In the genomic region with DNA sequence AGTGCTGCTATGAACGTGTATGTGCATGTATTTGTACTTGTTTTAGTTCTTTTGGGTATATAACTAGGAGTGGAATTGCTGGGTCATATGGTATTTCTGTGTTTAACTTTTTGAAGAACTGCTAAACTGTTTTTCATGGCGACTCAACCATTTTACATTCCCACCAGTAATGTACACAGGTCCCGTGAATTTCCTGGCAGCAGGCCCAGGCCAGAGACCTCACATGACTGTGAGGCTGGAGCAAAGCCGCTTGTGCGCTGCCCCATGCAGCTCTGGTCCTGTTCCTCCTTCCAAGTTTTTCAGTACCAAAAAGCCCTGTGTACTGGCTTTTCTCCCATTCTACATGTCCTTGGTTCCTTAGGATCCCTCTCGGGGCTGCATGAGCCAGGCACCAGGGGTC, we compare ENCODE assay signal across 13 cellular contexts. TPM values are rescaled to one million over a fixed set of nuclear protein-coding genes. Genes with fewer than 3 reads are reported as not detected.
DNase-seq lines count a peak whose midpoint lies in the region; ATAC-seq and TF ChIP-seq lines count a peak whose summit lies in the region.
"Had no signal": no experiment of that assay in that cellular context is flagged by ENCODE, and none has a peak within 500 bp of the region (broad histone marks: within the 10 kb centered on the region; RNA-seq: fewer than 3 reads in every experiment).

No MANE protein-coding gene starts in this region.

- no peaks in the 10 kb centered on the region for H3K27me3 ChIP-seq in A673 (replicated peaks; ENCODE audit: insufficient read depth, low read depth, low read length, poor library complexity)

- peaks cover 17% of the 10 kb centered on the region for H3K4me1 ChIP-seq in A673 (ENCODE audit: insufficient read depth, low read length, poor library complexity, severe bottlenecking)

- H3K4me3 ChIP-seq in A673 (ENCODE audit: low read depth, low read length, poor library complexity, severe bottlenecking): no peak overlapping the region

- BruUV-seq in A673 (replicated peaks; lab: Mats Ljungman, UMichigan): no TSS peak

- CTCF ChIA-PET in A673 (lab: Charles Lee): no interaction called here

- no peak for ATAC-seq in GM21515 (IDR thresholded peaks at IDR 0.05; ENCODE audit: unreplicated experiment)
- ATAC-seq: T-helper 17 cell had no signal

- H3K27ac ChIP-seq in A673 (ENCODE audit: low read depth, low read length, poor library complexity, severe bottlenecking): no peak overlapping the region

- peak in 8 of 14 donors; percentile 9 to 32 (median 20) for DNase-seq in C1 segment of cervical spinal cord (lab: John Stamatoyannopoulos, UW)
- DNase-seq in NCI-H446 treated with DMSO at 0.1 percent for 48 hours (lab: John Stamatoyannopoulos, UW): peak; percentile 55
- DNase-seq in fibroblast of gingiva (ENCODE audit: low read depth): peak; percentile 18
- peak; percentile 61 to 97 for DNase-seq in lung microvascular endothelial cell (ENCODE audit: low read depth in 2 of 2)
- no peak for DNase-seq in A673 (ENCODE audit: low spot score)
- no peak for DNase-seq in HPDE6-E6E7 (ENCODE audit: extremely low spot score)
- DNase-seq in middle frontal gyrus (ENCODE audit: extremely low spot score, low spot score): no peak
- DNase-seq: NCI-H1048, small intestine, T-helper 17 cell had no signal

- no peak for TF ChIP-seq CTCF in A673 (conservative IDR thresholded peaks at IDR 0.05; ENCODE audit: low read depth, low read length)

- no peaks in the 10 kb centered on the region for H3K36me3 ChIP-seq in A673 (ENCODE audit: insufficient read depth, low read length, poor library complexity, severe bottlenecking)

- H3K9me3 ChIP-seq in A673 (ENCODE audit: low read depth, low read length, poor library complexity, severe bottlenecking): no peaks in the 10 kb centered on the region

- POLR2A ChIA-PET in A673 (lab: Charles Lee; ENCODE audit: low non-redundant PET): no interaction called here

- intact Hi-C loops in A673 (cut with micrococcal nuclease; ENCODE audit: unreplicated experiment): no loop called here

RNA-seq across cellular contexts. Expression of a gene that starts 29.6 kb away (rescaled TPM):
- total RNA-seq in lung microvascular endothelial cell: 0.40 and 3.1 TPM in 2 replicates
- 5.5 and 5.6 TPM in 2 replicates for total RNA-seq in A673 (2021)

RNA-seq across cellular contexts. Expression of a gene that starts 45.7 kb away (rescaled TPM):
- total RNA-seq in lung microvascular endothelial cell (not detected in 2 replicates), A673 (2021) (not detected in 2 replicates)
- total RNA-seq: activated T-helper 2 cell treated with anti-CD3 and anti-CD28 coated beads, Interferon-gamma antibody, Interleukin-2, Interleukin-4, amounts not matched to agents 10 μg/mL and 5 μg/mL and 100 μg/mL, durations not matched to agents 14 hours and 24 hours and 36 hours; B cell; T-helper 17 cell had no signal

Comparison
In these comparisons a context has a peak if more than half of its experiments do, and no peak if none do; other contexts are left out.
1. DNase-seq: peak in C1 segment of cervical spinal cord (8 of 14), NCI-H446 treated with DMSO at 0.1 percent for 48 hours (single experiment), fibroblast of gingiva (single experiment) and lung microvascular endothelial cell (2 of 2); none in A673 (single experiment), HPDE6-E6E7 (single experiment) and middle frontal gyrus (single experiment).